Comparison of ENCODE assay signal across 13 cellular contexts in genomic region chr6:151661928-151662327, GRCh38.
DNase-seq lines count a peak whose midpoint lies in the region; ATAC-seq, FAIRE-seq and TF ChIP-seq lines count a peak whose summit lies in the region.
"Had no signal": no experiment of that assay in that cellular context is flagged by ENCODE, and none has a peak within 500 bp of the region (broad histone marks: within the 10 kb centered on the region; RNA-seq: fewer than 3 reads in every experiment).

No MANE protein-coding gene starts in this region.

- H3K4me1 ChIP-seq in GM12878 (ENCODE audit: control insufficient read depth, insufficient read depth, low read length) = no peaks in the 10 kb centered on the region
- H3K4me1 ChIP-seq: gastrocnemius medialis, suprapubic skin had no signal

- CTCF ChIA-PET in GM12878 (lab: Yijun Ruan, JAX) = interaction anchor here (1.3 kb wide), 2 partner anchors 14 to 463 kb away, joined by 4 to 6 read pairs; no protein-coding TSS in a partner anchor

- no TSS peak for BruUV-seq in GM12878 (replicated peaks; lab: Mats Ljungman, UMichigan)

- peaks cover 4% of the 10 kb centered on the region for H3K27me3 Mint-ChIP-seq in nephron progenitor cell (ENCODE audit: low read depth, poor library complexity)

- H3K9me3 Mint-ChIP-seq in nephron progenitor cell = no peaks in the 10 kb centered on the region
- H3K9me3 Mint-ChIP-seq: natural killer cell treated with Interleukin-12 subunit alpha and Interleukin-12 subunit beta and Interleukin-15 and Interleukin-18, amount 100 ng/mL, for 72 hours had no signal

- SMC1A ChIA-PET in GM12878 (lab: Charles Lee; ENCODE audit: uncharacterized antibody, unreplicated experiment) = no interaction called here

- H3K9me3 ChIP-seq in GM12878 (replicated peaks; ENCODE audit: control insufficient read depth, insufficient read depth, low read length) = no peaks in the 10 kb centered on the region
- H3K9me3 ChIP-seq: gastrocnemius medialis, suprapubic skin had no signal

- H2AFZ ChIP-seq in GM12878 (ENCODE audit: control insufficient read depth, low read depth, low read length) = no peak overlapping the region

- TF ChIP-seq EP300 in Ishikawa (IDR thresholded peaks at IDR 0.05; ENCODE audit: borderline replicate concordance) = no peak
- no peak for TF ChIP-seq EP300 in GM12878 (IDR thresholded peaks at IDR 0.05; ENCODE audit: borderline replicate concordance in 1 of 2, control insufficient read depth in 1 of 2, low read depth in 2 of 2, low read length in 2 of 2)

- peak; percentile 61 for ATAC-seq in GM12878
- no peak for ATAC-seq in GM21737 (IDR thresholded peaks at IDR 0.05; ENCODE audit: unreplicated experiment)
- ATAC-seq: gastrocnemius medialis; natural killer cell treated with Interleukin-12 subunit alpha and Interleukin-12 subunit beta and Interleukin-15 and Interleukin-18, amount 100 ng/mL, for 72 hours had no signal

- POLR2A ChIA-PET in GM12878 (lab: Charles Lee) = no interaction called here

- no peak overlapping the region for H3K4me2 ChIP-seq in GM12878 (ENCODE audit: control insufficient read depth, insufficient read depth)

- H3K9ac ChIP-seq in GM12878 (ENCODE audit: control insufficient read depth, insufficient read depth, low read length) = no peak overlapping the region

- no peak overlapping the region for H3K27ac Mint-ChIP-seq in nephron progenitor cell
- H3K27ac Mint-ChIP-seq: natural killer cell treated with Interleukin-12 subunit alpha and Interleukin-12 subunit beta and Interleukin-15 and Interleukin-18, amount 100 ng/mL, for 72 hours had no signal

- no peak overlapping the region for H3K27ac ChIP-seq in GM12878 (ENCODE audit: control insufficient read depth, insufficient read depth)
- H3K27ac ChIP-seq: gastrocnemius medialis, skin epidermis, suprapubic skin had no signal

- intact Hi-C loops in GM12878 (cut with micrococcal nuclease; ENCODE audit: unreplicated experiment) = no loop called here
- intact Hi-C loops in head of caudate nucleus (cut with DNase I) = no loop called here

- DNase-seq in GM12865 (ENCODE audit: low read depth) (peak; percentile 16), GM12878 (ENCODE audit: low read depth, low spot score) (no peak), nephron progenitor cell (peak; percentile 14), GM20000 (ENCODE audit: low spot score) (no peak), head of caudate nucleus (no peak)
- DNase-seq: cortex of kidney, gastrocnemius medialis, Kasumi-1 had no signal

- TF ChIP-seq RAD21 in Ishikawa (IDR thresholded peaks at IDR 0.05; ENCODE audit: low read depth) (peak; percentile 17; the same call in 1 of the 2 replicates), GM12878 (IDR thresholded peaks at IDR 0.05; ENCODE audit: insufficient read depth, low read depth, low read length) (0 out of 2 replicates have a peak, but pooled peaks have one; percentile 14)

- H3K4me1 Mint-ChIP-seq in nephron progenitor cell = peaks cover 13% of the 10 kb centered on the region

- TF ChIP-seq CTCF in GM12865 (IDR thresholded peaks at IDR 0.05; ENCODE audit: insufficient read depth, low read depth, low read length, missing control alignments) = peak; percentile 42
- peak; percentile 26 to 39 (median 27); a peak in 3 of 6 replicates for TF ChIP-seq CTCF in GM12878 (IDR thresholded peaks at IDR 0.05 in 2 of 3, conservative IDR thresholded peaks at IDR 0.05 in 1 of 3; ENCODE audit: control insufficient read depth in 2 of 3, extremely low read depth in 1 of 3, insufficient read depth in 1 of 3, low read depth in 3 of 3, low read length in 3 of 3)
- TF ChIP-seq CTCF in nephron progenitor cell (IDR thresholded peaks at IDR 0.05) = peak; percentile 26
- TF ChIP-seq CTCF in GM20000 (IDR thresholded peaks at IDR 0.05; ENCODE audit: extremely low read depth, missing control alignments) = no peak

- RAD21 ChIA-PET in GM12878 (lab: Charles Lee; ENCODE audit: unreplicated experiment) = interaction anchor here (1.7 kb wide), 1 partner anchor 463 kb away, joined by 5 read pairs; no protein-coding TSS in a partner anchor

- no peak for TF ChIP-seq POLR2A in GM12878 (IDR thresholded peaks at IDR 0.05; ENCODE audit: low read depth, low read length)

- in situ Hi-C loops in GM12878 (cut with MboI) = no loop called here

- no peak overlapping the region for H3K4me3 Mint-ChIP-seq in nephron progenitor cell
- H3K4me3 Mint-ChIP-seq: natural killer cell treated with Interleukin-12 subunit alpha and Interleukin-12 subunit beta and Interleukin-15 and Interleukin-18, amount 100 ng/mL, for 72 hours had no signal

- H3K27me3 ChIP-seq in GM12878 (replicated peaks in 1 of 2; ENCODE audit: control insufficient read depth in 2 of 2, insufficient read depth in 2 of 2, low read length in 1 of 2) = no peaks in the 10 kb centered on the region; a peak in 2 of 4 replicates
- H3K27me3 ChIP-seq: gastrocnemius medialis, suprapubic skin had no signal

- no peaks in the 10 kb centered on the region for H3K36me3 ChIP-seq in GM12878 (ENCODE audit: control insufficient read depth in 2 of 2, insufficient read depth in 2 of 2, low read length in 1 of 2)
- H3K36me3 ChIP-seq: gastrocnemius medialis, suprapubic skin had no signal

- H3K4me3 ChIP-seq in GM12865 (ENCODE audit: low read depth, low read length) (no peak overlapping the region), GM12878 (no peak overlapping the region)
- H3K4me3 ChIP-seq: gastrocnemius medialis, skin epidermis, suprapubic skin had no signal

- FAIRE-seq in GM12878 (lab: Jason Lieb, UNC) = no peak

- 6% methylated on average over 4 of the region's 4 CpGs for WGBS in GM12878 (ENCODE audit: insufficient coverage, insufficient replicate concordance, low lambda C conversion rate, missing lambda C conversion rate)

- no peaks in the 10 kb centered on the region for H3K79me2 ChIP-seq in GM12878 (ENCODE audit: control insufficient read depth, insufficient read depth, low read length)

- H3K36me3 Mint-ChIP-seq in nephron progenitor cell (ENCODE audit: low read depth) = no peaks in the 10 kb centered on the region
- H3K36me3 Mint-ChIP-seq: natural killer cell treated with Interleukin-12 subunit alpha and Interleukin-12 subunit beta and Interleukin-15 and Interleukin-18, amount 100 ng/mL, for 72 hours had no signal

- H4K20me1 ChIP-seq in GM12878 (ENCODE audit: control insufficient read depth, insufficient read depth) = no peaks in the 10 kb centered on the region

TF ChIP-seq in Ishikawa, 13 proteins besides CTCF, POLR2A, EP300 and RAD21:
- no peak for TF ChIP-seq CREB1 (IDR thresholded peaks at IDR 0.05; ENCODE audit: low read depth)

TF ChIP-seq in GM12878, 131 proteins besides CTCF, POLR2A, EP300 and RAD21 (continues in another document):
- TF ChIP-seq LARP7 (IDR thresholded peaks at IDR 0.05) = no peak
- TF ChIP-seq PRDM15 (CRISPR knock-in tag; IDR thresholded peaks at IDR 0.05) = no peak
- TF ChIP-seq MEF2A (IDR thresholded peaks at IDR 0.05; ENCODE audit: insufficient read depth, low read depth, low read length) = no peak
- no peak for TF ChIP-seq CBX5 (IDR thresholded peaks at IDR 0.05; ENCODE audit: low read depth)
- TF ChIP-seq ZBTB33 (IDR thresholded peaks at IDR 0.05) = no peak
- TF ChIP-seq SREBF1 (IDR thresholded peaks at IDR 0.05; ENCODE audit: low read length) = no peak
- TF ChIP-seq ZNF384 (IDR thresholded peaks at IDR 0.05; ENCODE audit: borderline replicate concordance, low read depth, low read length) = no peak
- no peak for TF ChIP-seq HCFC1 (IDR thresholded peaks at IDR 0.05; ENCODE audit: low read length)
- TF ChIP-seq ZNF207 (IDR thresholded peaks at IDR 0.05; ENCODE audit: borderline replicate concordance) = no peak
- TF ChIP-seq POLR2AphosphoS2 (IDR thresholded peaks at IDR 0.05; ENCODE audit: low read depth, low read length) = no peak
- TF ChIP-seq CEBPB (IDR thresholded peaks at IDR 0.05; ENCODE audit: borderline replicate concordance in 1 of 2, low read depth in 2 of 2, low read length in 2 of 2) = no peak
- TF ChIP-seq SUZ12 (IDR thresholded peaks at IDR 0.05; ENCODE audit: unreplicated experiment) = no peak
- TF ChIP-seq ZNF24 (IDR thresholded peaks at IDR 0.05) = no peak

Comparison
In these comparisons a context has a peak if more than half of its experiments do, and no peak if none do; other contexts are left out.
1. DNase-seq: peak in GM12865 (single experiment) and nephron progenitor cell (single experiment); none in GM12878 (single experiment), GM20000 (single experiment) and head of caudate nucleus (0 of 42).